In genomic region chr19:14089662-14090508, GRCh38 we compare ENCODE assay signal across 8 cellular contexts. TPM values are rescaled to one million over a fixed set of nuclear protein-coding genes. Genes with fewer than 3 reads are reported as not detected.
DNase-seq lines count a peak whose midpoint lies in the region; ATAC-seq and TF ChIP-seq lines count a peak whose summit lies in the region.

No MANE protein-coding gene starts in this region.

- H2AFZ ChIP-seq in DND-41 (ENCODE audit: low read depth, low read length): peak overlapping the region; percentile 79

- H3K36me3 ChIP-seq in DND-41 (ENCODE audit: insufficient read depth, low read length) (peaks cover 33% of the 10 kb centered on the region), heart right ventricle (peaks cover 0 to 35% (median 10%) of the 10 kb centered on the region in 9 donors), prostate gland (no peaks in the 10 kb centered on the region)

- H3K27ac ChIP-seq in DND-41 (ENCODE audit: low read length) (peak overlapping the region; percentile 77), RWPE1 (peak overlapping the region; percentile 92), heart right ventricle (peak overlapping the region in 9 of 10 donors; percentile 90 to 99 (median 96)), prostate gland (peak overlapping the region; percentile 84 to 92)

- H3K4me1 ChIP-seq in DND-41 (ENCODE audit: insufficient read depth, low read length) (peaks cover 29% of the 10 kb centered on the region), heart right ventricle (peaks cover 0 to 19% (median 16%) of the 10 kb centered on the region in 9 donors), prostate gland (replicated peaks) (no peaks in the 10 kb centered on the region)

- H3K4me2 ChIP-seq in DND-41 (ENCODE audit: insufficient read depth, low read length): peak overlapping the region; percentile 61

- intact Hi-C loops in heart right ventricle (cut with DNase I): loop anchor here in 3 of 10 donors (2.0 to 10.0 kb wide), 3 partner anchors 27 to 47 kb away; partner anchors contain the start of genes ASF1B (in 2 of the 3) and PRKACA (in 1 of the 3)
- intact Hi-C loops in prostate gland (cut with DNase I): loop anchor here (2.0 to 10.0 kb wide), 2 partner anchors 27 to 315 kb away; partner anchors contain the start of genes C19orf53 and PRKACA

- peak overlapping the region; percentile 88 for H3K27ac Mint-ChIP-seq in activated naive CD8-positive, alpha-beta T cell

- DNase-seq in DND-41 (peak; percentile 61), HFF-Myc (ENCODE audit: extremely low read depth, low read depth) (no peak), RWPE1 (ENCODE audit: low spot score) (peak; percentile 44), heart right ventricle (peak in 1 of 2 donors; percentile 60), prostate gland (ENCODE audit: low spot score) (no peak), A172 (ENCODE audit: low spot score) (no peak), NCI-H187 treated with DMSO at 0.1 percent for 48 hours (lab: John Stamatoyannopoulos, UW) (no peak)

- no peak for TF ChIP-seq POLR2A in prostate gland (IDR thresholded peaks at IDR 0.05)

- peaks cover 18% of the 10 kb centered on the region for H4K20me1 ChIP-seq in DND-41 (ENCODE audit: insufficient read depth, low read length)

- ATAC-seq in DND-41 (ENCODE audit: insufficient read depth, low read depth) (peak; percentile 7; the same call in 1 of the 3 replicates), heart right ventricle (peak in 1 of 8 donors; percentile 9)

- POLR2A ChIA-PET in RWPE1 (lab: Yijun Ruan, JAX; ENCODE audit: low non-redundant PET): interaction anchor here (0.7 kb wide), 1 partner anchor 33 kb away, joined by 3 read pairs; no protein-coding TSS in a partner anchor

- no peaks in the 10 kb centered on the region for H3K9me3 Mint-ChIP-seq in activated naive CD8-positive, alpha-beta T cell (ENCODE audit: low read depth)

- peak overlapping the region; percentile 88 for H3K4me3 Mint-ChIP-seq in activated naive CD8-positive, alpha-beta T cell

- H3K4me3 ChIP-seq in DND-41 (ENCODE audit: low read depth in 1 of 2, low read length in 2 of 2) (peak overlapping the region; percentile 62 to 81; a peak in 3 of 4 replicates), HFF-Myc (replicated peaks; ENCODE audit: low read depth, low read length) (peak overlapping the region; percentile 47), heart right ventricle (peak overlapping the region in 9 of 10 donors; percentile 73 to 95 (median 80)), prostate gland (peak overlapping the region; percentile 82 to 89)

- H3K27me3 ChIP-seq in DND-41 (ENCODE audit: insufficient read depth, low read length, poor library complexity) (no peaks in the 10 kb centered on the region), heart right ventricle (no peaks in the 10 kb centered on the region), prostate gland (replicated peaks; ENCODE audit: insufficient read depth) (no peaks in the 10 kb centered on the region)

- peaks cover 20% of the 10 kb centered on the region for H3K4me1 Mint-ChIP-seq in activated naive CD8-positive, alpha-beta T cell (ENCODE audit: low read depth)

- peak overlapping the region; percentile 78 for H3K9ac ChIP-seq in DND-41 (ENCODE audit: low read depth, low read length)

- H3K9me3 ChIP-seq in DND-41 (ENCODE audit: insufficient read depth, low read length, severe bottlenecking) (peaks cover 9% of the 10 kb centered on the region), heart right ventricle (peaks cover 0 to 12% (median 8%) of the 10 kb centered on the region in 11 donors), prostate gland (no peaks in the 10 kb centered on the region)

- WGBS in heart right ventricle, 2 donors: 0 to 1% methylated on average over 95 to 138 of the region's 142 CpGs
- WGBS in prostate gland: under 1% methylated on average over 86 of the region's 142 CpGs

- H3K36me3 Mint-ChIP-seq in activated naive CD8-positive, alpha-beta T cell: peaks cover 6% of the 10 kb centered on the region

- H3K79me2 ChIP-seq in DND-41 (ENCODE audit: insufficient read depth, low read length): peaks cover 24% of the 10 kb centered on the region

- TF ChIP-seq CTCF in DND-41 (IDR thresholded peaks at IDR 0.05; ENCODE audit: borderline replicate concordance, extremely low read depth, low read length, poor library complexity, severe bottlenecking) (peak; percentile 21), HFF-Myc (IDR thresholded peaks at IDR 0.05; ENCODE audit: low read depth, low read length, missing control alignments) (no peak), RWPE1 (conservative IDR thresholded peaks at IDR 0.05; ENCODE audit: low read depth) (peak; percentile 38; the same call in 1 of the 2 replicates), heart right ventricle (IDR thresholded peaks at IDR 0.05) (peak in 1 of 9 donors; percentile 7), prostate gland (IDR thresholded peaks at IDR 0.05) (peak in 1 of 4 experiments; percentile 18)

- no peaks in the 10 kb centered on the region for H3K27me3 Mint-ChIP-seq in activated naive CD8-positive, alpha-beta T cell

- CTCF ChIA-PET in RWPE1 (lab: Yijun Ruan, JAX): interaction anchor here (0.5 kb wide), 1 partner anchor 127 kb away, joined by 3 read pairs; no protein-coding TSS in a partner anchor

RNA-seq across cellular contexts. Expression of gene SAMD1, which starts 0.7 kb away (rescaled TPM):
- total RNA-seq in heart right ventricle (10 to 100 TPM; 26.7 to 53.0 (median 33.7) TPM), prostate gland (10 to 100 TPM; 25.4 to 48.2 TPM)
- 10 to 100 TPM; 34.4 to 55.3 TPM for polyA plus RNA-seq in heart right ventricle
- 25.2 and 36.0 TPM in 2 replicates for total RNA-seq in A172 (2014; rRNA removed; shearing (Covaris generic))

RNA-seq across cellular contexts. Expression of gene C19orf67, which starts 4.3 kb away (rescaled TPM):
- total RNA-seq in heart right ventricle (not detected), prostate gland (under 1 TPM in 1 of 2 donors, not detected in 1; 0.97 TPM)
- polyA plus RNA-seq in heart right ventricle: not detected
- not detected in 2 replicates for total RNA-seq in A172 (2014; rRNA removed; shearing (Covaris generic))

RNA-seq across cellular contexts. Expression of gene MISP3, which starts 17.3 kb away (rescaled TPM):
- 10 to 100 TPM in 1 of 10 donors, 1 to 10 TPM in 9; 3.1 to 10.3 (median 5.9) TPM for total RNA-seq in heart right ventricle
- polyA plus RNA-seq in heart right ventricle: 10 to 100 TPM in 1 of 2 donors, 1 to 10 TPM in 1; 5.7 to 12.4 TPM
- 10 to 100 TPM; 12.4 to 17.2 TPM for total RNA-seq in prostate gland
- 0.43 and 2.5 TPM in 2 replicates for total RNA-seq in A172 (2014; rRNA removed; shearing (Covaris generic))

RNA-seq across cellular contexts. Expression of gene PRKACA, which starts 27.7 kb away (rescaled TPM):
- total RNA-seq in heart right ventricle (100 to 1,000 TPM; 473 to 691 (median 518) TPM), prostate gland (100 to 1,000 TPM in 1 of 2 donors, 10 to 100 TPM in 1; 34.8 to 106 TPM)
- polyA plus RNA-seq in heart right ventricle: 100 to 1,000 TPM; 196 to 214 TPM
- 43.1 and 72.6 TPM in 2 replicates for total RNA-seq in A172 (2014; rRNA removed; shearing (Covaris generic))

RNA-seq across cellular contexts. Expression of gene PALM3, which starts 28.0 kb away (rescaled TPM):
- under 1 TPM in 5 of 10 donors, not detected in 5; 0.14 to 0.94 (median 0.38) TPM for total RNA-seq in heart right ventricle
- polyA plus RNA-seq in heart right ventricle: under 1 TPM in 1 of 2 donors, not detected in 1; 0.14 TPM
- total RNA-seq in prostate gland: 10 to 100 TPM in 1 of 2 donors, 1 to 10 TPM in 1; 1.8 to 16.1 TPM
- total RNA-seq in A172 (2014; rRNA removed; shearing (Covaris generic)): 3.0 and 6.2 TPM in 2 replicates

Comparison
In these comparisons a context has a peak if more than half of its experiments do, and no peak if none do; other contexts are left out.
1. DNase-seq: peak in DND-41 (single experiment) and RWPE1 (single experiment); none in HFF-Myc (single experiment), prostate gland (single experiment), A172 (single experiment) and NCI-H187 treated with DMSO at 0.1 percent for 48 hours (single experiment).
2. Peak in every context shown above with its lines, with median percentiles within 50 percentile points of each other: H3K27ac ChIP-seq and H3K4me3 ChIP-seq.